In the genomic region with DNA sequence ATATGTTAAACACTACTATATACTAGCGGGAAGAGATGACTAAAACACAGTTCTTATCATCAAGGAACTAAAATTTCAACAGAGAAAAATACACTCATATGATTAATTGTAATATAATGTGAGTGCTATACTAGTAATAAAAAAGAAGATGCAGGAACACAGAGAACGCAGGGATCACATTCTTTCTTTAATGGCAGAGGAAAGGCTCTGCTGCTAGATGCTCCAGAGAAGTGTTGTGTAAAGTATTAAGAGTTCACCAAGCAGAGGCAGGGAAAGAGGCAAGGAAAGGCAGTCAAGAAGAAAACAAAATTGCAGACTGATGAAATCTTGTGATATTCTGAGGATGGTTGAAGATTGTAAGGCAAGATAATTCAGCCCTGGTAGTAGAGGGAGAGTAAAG, we compare ENCODE assay signal across 1 cellular context.
TF ChIP-seq lines count a peak whose summit lies in the region.

No MANE protein-coding gene starts in this region.

TF ChIP-seq in SK-N-SH, 30 proteins besides CTCF, POLR2A, EP300 and RAD21 (continued from another document):
- TF ChIP-seq RXRA (IDR thresholded peaks at IDR 0.05; ENCODE audit: borderline replicate concordance, low read depth) = no peak
- no peak for TF ChIP-seq GATA2 (CRISPR knock-in tag; IDR thresholded peaks at IDR 0.05)
- TF ChIP-seq YY1 (IDR thresholded peaks at IDR 0.05; ENCODE audit: low read depth) = no peak
- no peak for TF ChIP-seq SMC3 (IDR thresholded peaks at IDR 0.05; ENCODE audit: low read depth, low read length)
TF ChIP-seq in SK-N-SH: peak in this region for 0.
